8 cellular contexts compared by ENCODE assay signal in genomic region chr4:38856046-38856445, GRCh38. TPM values are rescaled to one million over a fixed set of nuclear protein-coding genes. Genes with fewer than 3 reads are reported as not detected.
A peak's percentile ranks its signal among the peaks of the same experiment; 100 is the strongest.
DNase-seq lines count a peak whose midpoint lies in the region; ATAC-seq and TF ChIP-seq lines count a peak whose summit lies in the region.

No MANE protein-coding gene starts in this region.

- H3K4me2 ChIP-seq in SK-N-SH = no peak overlapping the region

- H3K9ac ChIP-seq in SK-N-SH = no peak overlapping the region
- H3K9ac ChIP-seq in subcutaneous abdominal adipose tissue (ENCODE audit: low read length in 5 of 5) = peak overlapping the region in 1 of 5 donors; percentile 20

- H3K27me3 ChIP-seq in SK-N-SH (ENCODE audit: insufficient read depth) (no peaks in the 10 kb centered on the region), Peyer's patch (no peaks in the 10 kb centered on the region), subcutaneous abdominal adipose tissue (ENCODE audit: control insufficient read depth in 5 of 5, insufficient read depth in 4 of 5, low read length in 5 of 5) (no peaks in the 10 kb centered on the region)

- ATAC-seq in SK-N-SH treated with all-trans-retinoic acid at 6 μM for 48 hours (no peak), HG03432 (IDR thresholded peaks at IDR 0.05; ENCODE audit: unreplicated experiment) (no peak)

- TF ChIP-seq POLR2A in Peyer's patch (IDR thresholded peaks at IDR 0.05) = no peak

- H3K27ac ChIP-seq in SK-N-SH (ENCODE audit: low read depth in 2 of 2, low read length in 1 of 2) (no peak overlapping the region), Peyer's patch (peak overlapping the region; percentile 7 to 78 (median 51)), subcutaneous abdominal adipose tissue (ENCODE audit: low read depth, low read length) (peak overlapping the region; percentile 84)

- TF ChIP-seq EP300 in SK-N-SH (IDR thresholded peaks at IDR 0.05; ENCODE audit: borderline replicate concordance in 1 of 2, low read depth in 1 of 2, low read length in 1 of 2) = no peak

- peaks cover 19% of the 10 kb centered on the region for H3F3A ChIP-seq in SK-N-SH (replicated peaks; ENCODE audit: insufficient read depth)

- TF ChIP-seq CTCF in SK-N-SH (IDR thresholded peaks at IDR 0.05) (no peak), Peyer's patch (IDR thresholded peaks at IDR 0.05) (no peak), fibroblast of pulmonary artery (IDR thresholded peaks at IDR 0.05; ENCODE audit: low read length, missing control alignments) (no peak)

- no peak overlapping the region for H3K4me3 ChIP-seq in SK-N-SH (ENCODE audit: low read depth in 2 of 2, low read length in 1 of 2)
- peak overlapping the region; percentile 20 to 47 (median 26) for H3K4me3 ChIP-seq in Peyer's patch
- peak overlapping the region; percentile 46 for H3K4me3 ChIP-seq in fibroblast of pulmonary artery (replicated peaks; ENCODE audit: low read depth, low read length)
- H3K4me3 ChIP-seq in subcutaneous abdominal adipose tissue (ENCODE audit: low read depth in 1 of 5, low read length in 5 of 5) = peak overlapping the region; percentile 14 to 50 (median 39)

- H4K20me1 ChIP-seq in SK-N-SH (ENCODE audit: insufficient read depth) = no peaks in the 10 kb centered on the region

- H3K4me1 ChIP-seq in SK-N-SH (ENCODE audit: control insufficient read depth in 1 of 2, insufficient read depth in 2 of 2, low read depth in 1 of 2, low read length in 1 of 2) (peaks cover 0 to 14% of the 10 kb centered on the region in 2 experiments), Peyer's patch (peaks cover 0 to 4% (median 1%) of the 10 kb centered on the region in 4 donors), subcutaneous abdominal adipose tissue (ENCODE audit: control insufficient read depth in 5 of 5, insufficient read depth in 5 of 5, low read length in 5 of 5) (peaks cover 0 to 22% (median 15%) of the 10 kb centered on the region in 5 donors)

- no peaks in the 10 kb centered on the region for H3K79me2 ChIP-seq in SK-N-SH (ENCODE audit: insufficient read depth)

- H3K9me2 ChIP-seq in SK-N-SH = no peaks in the 10 kb centered on the region

- H3K9me3 ChIP-seq in SK-N-SH (peaks cover 11% of the 10 kb centered on the region), Peyer's patch (no peaks in the 10 kb centered on the region), subcutaneous abdominal adipose tissue (ENCODE audit: control insufficient read depth in 5 of 5, low read length in 5 of 5) (no peaks in the 10 kb centered on the region)

- TF ChIP-seq RAD21 in SK-N-SH (IDR thresholded peaks at IDR 0.05; ENCODE audit: low read length) = no peak

- POLR2A ChIA-PET in SK-N-SH (lab: Yijun Ruan, JAX) = no interaction called here

- peak overlapping the region; percentile 54; the same call in 1 of the 2 replicates for H2AFZ ChIP-seq in SK-N-SH (ENCODE audit: low read depth)

- no peak for DNase-seq in SK-N-SH
- peak in 2 of 3 donors; percentile 50 to 65 for DNase-seq in Peyer's patch
- no peak for DNase-seq in fibroblast of pulmonary artery (ENCODE audit: low read depth)
- DNase-seq in dermis blood vessel endothelial cell = no peak
- no peak for DNase-seq in DMS79 (lab: John Stamatoyannopoulos, UW)

- CTCF ChIA-PET in SK-N-SH (lab: Yijun Ruan, JAX) = interaction anchor here (0.7 to 1.6 kb wide), 11 partner anchors 11 to 787 kb away, joined by 3 to 15 read pairs (median 4); partner anchors contain the start of genes FAM114A1 and TLR1

- WGBS in SK-N-SH (ENCODE audit: low lambda C conversion rate) = 86% methylated on average over 4 of the region's 4 CpGs

- peaks cover 0 to 7% of the 10 kb centered on the region in 2 experiments for H3K36me3 ChIP-seq in SK-N-SH (replicated peaks in 1 of 2; ENCODE audit: control insufficient read depth in 1 of 2, insufficient read depth in 2 of 2, low read length in 1 of 2)
- no peaks in the 10 kb centered on the region for H3K36me3 ChIP-seq in Peyer's patch
- no peaks in the 10 kb centered on the region for H3K36me3 ChIP-seq in subcutaneous abdominal adipose tissue (ENCODE audit: control insufficient read depth in 5 of 5, insufficient read depth in 5 of 5, low read length in 5 of 5)

TF ChIP-seq in SK-N-SH, 30 proteins besides CTCF, POLR2A, EP300 and RAD21:
- TF ChIP-seq ELF1 (IDR thresholded peaks at IDR 0.05) (no peak), NRF1 (IDR thresholded peaks at IDR 0.05; ENCODE audit: low read depth, low read length) (no peak), RCOR1 (IDR thresholded peaks at IDR 0.05; ENCODE audit: low read length) (no peak)
TF ChIP-seq in SK-N-SH: peak in this region for 0.

TF ChIP-seq in SK-N-SH treated with all-trans-retinoic acid at 6 μM for 48 hours, 23 proteins besides CTCF, POLR2A, EP300 and RAD21:
- TF ChIP-seq RARB (CRISPR knock-in tag; IDR thresholded peaks at IDR 0.05) = no peak
- TF ChIP-seq ESRRG (CRISPR knock-in tag; IDR thresholded peaks at IDR 0.05) = no peak
- no peak for TF ChIP-seq GLIS3 (CRISPR knock-in tag; IDR thresholded peaks at IDR 0.05)
- TF ChIP-seq ZFP30 (CRISPR knock-in tag; IDR thresholded peaks at IDR 0.05) = no peak
- no peak for TF ChIP-seq SNAI2 (CRISPR knock-in tag; IDR thresholded peaks at IDR 0.05)

RNA-seq across cellular contexts. Expression of gene TLR6, which starts 0.6 kb away (rescaled TPM):
- polyA plus RNA-seq in SK-N-SH (2012; rRNA removed) = 0.10 and 0.19 TPM in 2 replicates
- polyA plus RNA-seq in SK-N-SH (2012; cell fraction: cytosol; rRNA removed) = 0.13 and 0.14 TPM in 2 replicates
- polyA plus RNA-seq in SK-N-SH (2012; cell fraction: nucleus; rRNA removed) = 0.39 and 0.56 TPM in 2 replicates
- 10 to 100 TPM in 1 of 4 donors, 1 to 10 TPM in 3; 1.5 to 14.9 (median 2.3) TPM for total RNA-seq in Peyer's patch
- 0.17 and 1.4 TPM in 2 replicates for total RNA-seq in dermis blood vessel endothelial cell

RNA-seq across cellular contexts. Expression of gene FAM114A1, which starts 11.6 kb away (rescaled TPM):
- polyA plus RNA-seq in SK-N-SH (2012; rRNA removed) = 48.2 and 54.2 TPM in 2 replicates
- polyA plus RNA-seq in SK-N-SH (2012; cell fraction: cytosol; rRNA removed) = 37.9 and 43.6 TPM in 2 replicates
- 36.8 and 41.4 TPM in 2 replicates for polyA plus RNA-seq in SK-N-SH (2012; cell fraction: nucleus; rRNA removed)
- 100 to 1,000 TPM in 1 of 4 donors, 10 to 100 TPM in 3; 52.2 to 106 (median 69.0) TPM for total RNA-seq in Peyer's patch
- total RNA-seq in dermis blood vessel endothelial cell = 141 and 167 TPM in 2 replicates

RNA-seq across cellular contexts. Expression of gene TLR1, which starts 51.5 kb away (rescaled TPM):
- polyA plus RNA-seq in SK-N-SH (2012; rRNA removed) = 0.03 TPM in 1 of 2 replicates, not detected in the other
- 0.03 TPM in 1 of 2 replicates, not detected in the other for polyA plus RNA-seq in SK-N-SH (2012; cell fraction: cytosol; rRNA removed)
- polyA plus RNA-seq in SK-N-SH (2012; cell fraction: nucleus; rRNA removed) = 0.04 TPM in 1 of 2 replicates, not detected in the other
- total RNA-seq in Peyer's patch = 10 to 100 TPM in 2 of 4 donors, 1 to 10 TPM in 2; 2.3 to 33.8 (median 8.5) TPM
- 3.1 and 6.9 TPM in 2 replicates for total RNA-seq in dermis blood vessel endothelial cell

Comparison
In these comparisons a context has a peak if more than half of its experiments do, and no peak if none do; other contexts are left out.
1. DNase-seq: peak in Peyer's patch (2 of 3); none in SK-N-SH (single experiment), fibroblast of pulmonary artery (single experiment), dermis blood vessel endothelial cell (single experiment) and DMS79 (single experiment).
2. H3K27ac ChIP-seq: peak in Peyer's patch (4 of 4) and subcutaneous abdominal adipose tissue (single experiment); none in SK-N-SH (0 of 2).
3. H3K4me3 ChIP-seq: peak in Peyer's patch (4 of 4), fibroblast of pulmonary artery (single experiment) and subcutaneous abdominal adipose tissue (5 of 5); none in SK-N-SH (0 of 2).